Comparison of ENCODE assay signal across 13 cellular contexts in genomic region chr20:45354423-45355208, GRCh38. TPM values are rescaled to one million over a fixed set of nuclear protein-coding genes. Genes with fewer than 3 reads are reported as not detected.
DNase-seq lines count a peak whose midpoint lies in the region; ATAC-seq and TF ChIP-seq lines count a peak whose summit lies in the region.
"Had no signal": no experiment of that assay in that cellular context is flagged by ENCODE, and none has a peak within 500 bp of the region (broad histone marks: within the 10 kb centered on the region; RNA-seq: fewer than 3 reads in every experiment).

No MANE protein-coding gene starts in this region.

- H3K4me2 ChIP-seq in skeletal muscle satellite cell (ENCODE audit: low read length): peak overlapping the region; percentile 38

- H3K4me3 Mint-ChIP-seq in activated T-cell treated with anti-CD3 and anti-CD28 coated beads, Interleukin-2, amount 50 U/mL, for 24 hours: peak overlapping the region; percentile 62
- H3K4me3 Mint-ChIP-seq in CD14-positive monocyte: no peak overlapping the region

- intact Hi-C loops in colonic mucosa (cut with DNase I) (no loop called here), CD14-positive monocyte (cut with micrococcal nuclease) (no loop called here)

- no peak overlapping the region for H3K9ac ChIP-seq in colonic mucosa (ENCODE audit: low read depth in 2 of 2, low read length in 2 of 2)
- no peak overlapping the region for H3K9ac ChIP-seq in skeletal muscle satellite cell (ENCODE audit: low read depth, low read length)

- H3K4me1 ChIP-seq in RWPE2 (ENCODE audit: insufficient read depth, poor library complexity, severe bottlenecking): peaks cover 50% of the 10 kb centered on the region
- peaks cover 8% of the 10 kb centered on the region for H3K4me1 ChIP-seq in colonic mucosa
- peaks cover 51% of the 10 kb centered on the region for H3K4me1 ChIP-seq in skeletal muscle satellite cell (ENCODE audit: control insufficient read depth, insufficient read depth, low read length)

- H3K4me1 Mint-ChIP-seq in activated T-cell treated with anti-CD3 and anti-CD28 coated beads, Interleukin-2, amount 50 U/mL, for 24 hours (ENCODE audit: low read depth): peaks cover 64% of the 10 kb centered on the region
- peaks cover 25% of the 10 kb centered on the region for H3K4me1 Mint-ChIP-seq in CD14-positive monocyte

- H3K9me3 ChIP-seq in RWPE2 (ENCODE audit: severe bottlenecking) (no peaks in the 10 kb centered on the region), colonic mucosa (no peaks in the 10 kb centered on the region), skeletal muscle satellite cell (replicated peaks; ENCODE audit: low read length) (no peaks in the 10 kb centered on the region), WERI-Rb-1 (ENCODE audit: severe bottlenecking) (no peaks in the 10 kb centered on the region)

- no peak for TF ChIP-seq CTCF in RWPE2 (IDR thresholded peaks at IDR 0.05; ENCODE audit: poor library complexity, severe bottlenecking)
- no peak for TF ChIP-seq CTCF in colonic mucosa (IDR thresholded peaks at IDR 0.05)
- no peak for TF ChIP-seq CTCF in WERI-Rb-1 (IDR thresholded peaks at IDR 0.05; ENCODE audit: low read depth, low read length)
- no peak for TF ChIP-seq CTCF in CD14-positive monocyte (IDR thresholded peaks at IDR 0.05)

- H3K4me3 ChIP-seq in RWPE2 (ENCODE audit: severe bottlenecking) (no peak overlapping the region), colonic mucosa (no peak overlapping the region), skeletal muscle satellite cell (ENCODE audit: low read length) (peak overlapping the region; percentile 0), WERI-Rb-1 (ENCODE audit: low read depth, low read length) (no peak overlapping the region)

- H3K27ac ChIP-seq in RWPE2 (ENCODE audit: poor library complexity, severe bottlenecking): peak overlapping the region; percentile 91
- peak overlapping the region; percentile 16 for H3K27ac ChIP-seq in colonic mucosa
- H3K27ac ChIP-seq in WERI-Rb-1: no peak overlapping the region

- no peaks in the 10 kb centered on the region for H3K36me3 Mint-ChIP-seq in activated T-cell treated with anti-CD3 and anti-CD28 coated beads, Interleukin-2, amount 50 U/mL, for 24 hours (ENCODE audit: low read depth)
- H3K36me3 Mint-ChIP-seq in CD14-positive monocyte: no peaks in the 10 kb centered on the region

- ATAC-seq in RWPE2 (ENCODE audit: low read depth): no peak

- H3K27me3 ChIP-seq in RWPE2 (ENCODE audit: insufficient read depth, poor library complexity, severe bottlenecking) (no peaks in the 10 kb centered on the region), colonic mucosa (no peaks in the 10 kb centered on the region), skeletal muscle satellite cell (ENCODE audit: control insufficient read depth, insufficient read depth, low read length) (no peaks in the 10 kb centered on the region), WERI-Rb-1 (ENCODE audit: insufficient read depth, low read depth, severe bottlenecking) (no peaks in the 10 kb centered on the region)

- H3K36me3 ChIP-seq in RWPE2 (ENCODE audit: low read depth) (no peaks in the 10 kb centered on the region), colonic mucosa (no peaks in the 10 kb centered on the region), skeletal muscle satellite cell (ENCODE audit: insufficient read depth, low read length) (no peaks in the 10 kb centered on the region), WERI-Rb-1 (no peaks in the 10 kb centered on the region)

- H3K27me3 Mint-ChIP-seq in activated T-cell treated with anti-CD3 and anti-CD28 coated beads, Interleukin-2, amount 50 U/mL, for 24 hours: no peaks in the 10 kb centered on the region
- peaks cover 2% of the 10 kb centered on the region in 3 donors for H3K27me3 Mint-ChIP-seq in CD14-positive monocyte (ENCODE audit: low read depth in 3 of 3)

- no peak for DNase-seq in activated T-cell treated with anti-CD3 and anti-CD28 coated beads, Interleukin-2, amount 50 U/mL, for 24 hours
- no peak for DNase-seq in activated T-cell treated with anti-CD3 and anti-CD28 coated beads, Interleukin-2, amount 50 U/mL, for 1 hour
- DNase-seq in RWPE2 (ENCODE audit: low spot score) (no peak), colonic mucosa (no peak), SHP77 treated with DMSO at 0.1 percent for 48 hours (lab: John Stamatoyannopoulos, UW) (no peak), WERI-Rb-1 (no peak), CD14-positive monocyte (ENCODE audit: low spot score) (no peak)
- DNase-seq: amygdala; NCI-H748 treated with DMSO at 0.1 percent for 48 hours; stimulated activated naive CD4-positive, alpha-beta T cell treated with Interleukin-2 at 50 U/mL for 16 hours had no signal

- H3K9me3 Mint-ChIP-seq in activated T-cell treated with anti-CD3 and anti-CD28 coated beads, Interleukin-2, amount 50 U/mL, for 24 hours: no peaks in the 10 kb centered on the region
- H3K9me3 Mint-ChIP-seq in CD14-positive monocyte: no peaks in the 10 kb centered on the region

- H3K27ac Mint-ChIP-seq in activated T-cell treated with anti-CD3 and anti-CD28 coated beads, Interleukin-2, amount 50 U/mL, for 24 hours: peak overlapping the region; percentile 93
- H3K27ac Mint-ChIP-seq in CD14-positive monocyte: no peak overlapping the region

RNA-seq across cellular contexts. Expression of gene SDC4, which starts 6.4 kb away (rescaled TPM):
- 100 to 1,000 TPM in 1 of 2 donors, 10 to 100 TPM in 1; 70.9 to 146 TPM for total RNA-seq in colonic mucosa
- 72.8 and 93.0 TPM in 2 replicates for total RNA-seq in skeletal muscle satellite cell (2012; rRNA removed)
- 1 to 10 TPM; 1.6 to 1.9 TPM for polyA plus RNA-seq in CD14-positive monocyte

RNA-seq across cellular contexts. Expression of gene SYS1, which starts 8.3 kb away (rescaled TPM):
- 10 to 100 TPM; 24.4 to 27.7 TPM for total RNA-seq in colonic mucosa
- 18.6 and 18.8 TPM in 2 replicates for total RNA-seq in skeletal muscle satellite cell (2012; rRNA removed)
- polyA plus RNA-seq in CD14-positive monocyte: 10 to 100 TPM; 22.1 to 23.1 TPM

RNA-seq across cellular contexts. Expression of gene TP53TG5, which starts 23.5 kb away (rescaled TPM):
- total RNA-seq in colonic mucosa: 1 to 10 TPM in 1 of 2 donors, under 1 TPM in 1; 0.40 to 1.0 TPM
- not detected in 2 replicates for total RNA-seq in skeletal muscle satellite cell (2012; rRNA removed)
- under 1 TPM in 1 of 2 donors, not detected in 1; 0.11 TPM for polyA plus RNA-seq in CD14-positive monocyte
- total RNA-seq: G401, H1 had no signal
- polyA plus RNA-seq: H1 had no signal

RNA-seq across cellular contexts. Expression of gene MATN4, which starts 46.5 kb away (rescaled TPM):
- total RNA-seq in colonic mucosa: under 1 TPM in 1 of 2 donors, not detected in 1; 0.47 TPM
- not detected in 2 replicates for total RNA-seq in skeletal muscle satellite cell (2012; rRNA removed)
- polyA plus RNA-seq in CD14-positive monocyte: not detected
- total RNA-seq: G401 had no signal

RNA-seq across cellular contexts. Expression of gene RBPJL, which starts 48.0 kb away (rescaled TPM):
- under 1 TPM in 1 of 2 donors, not detected in 1; 0.74 TPM for total RNA-seq in colonic mucosa
- not detected in 2 replicates for total RNA-seq in skeletal muscle satellite cell (2012; rRNA removed)
- not detected for polyA plus RNA-seq in CD14-positive monocyte
- total RNA-seq: G401 had no signal
